ENCODE assay signal across 19 cellular contexts in genomic region chrX:27883468-27884092, GRCh38.
"Had no signal": no experiment of that assay in that cellular context is flagged by ENCODE, and none has a peak within 500 bp of the region (broad histone marks: within the 10 kb centered on the region; RNA-seq: fewer than 3 reads in every experiment).

No MANE protein-coding gene starts in this region.

- H3K9me3 ChIP-seq: ascending aorta, mucosa of descending colon, right atrium auricular region had no signal

- H3K9me3 Mint-ChIP-seq: activated T-helper 1 cell treated with anti-CD3 and anti-CD28 coated beads, Interleukin-12 subunit alpha, Interleukin-12 subunit beta, Interleukin-2, Interleukin-4 antibody, amounts not matched to agents 30 ng/mL and 10 ng/mL and 1 ng/mL, durations not matched to agents 14 hours and 24 hours and 36 hours had no signal

- FAIRE-seq: bronchial epithelial cell, frontal cortex had no signal

- H3K4me1 ChIP-seq: ascending aorta, right atrium auricular region had no signal

- H3K36me3 ChIP-seq: ascending aorta, right atrium auricular region had no signal

- H3K27ac Mint-ChIP-seq: activated T-helper 1 cell treated with anti-CD3 and anti-CD28 coated beads, Interleukin-12 subunit alpha, Interleukin-12 subunit beta, Interleukin-2, Interleukin-4 antibody, amounts not matched to agents 30 ng/mL and 10 ng/mL and 1 ng/mL, durations not matched to agents 14 hours and 24 hours and 36 hours; naive thymus-derived CD8-positive, alpha-beta T cell had no signal

- H3K4me1 Mint-ChIP-seq: naive thymus-derived CD8-positive, alpha-beta T cell had no signal

- DNase-seq: activated CD4-positive, alpha-beta T cell treated with anti-CD3 and anti-CD28 coated beads, Interleukin-2, amount 50 U/mL, for 1 hour; activated naive CD4-positive, alpha-beta T cell; dermis blood vessel endothelial cell; head of caudate nucleus; mammary epithelial cell; mucosa of descending colon; naive thymus-derived CD8-positive, alpha-beta T cell; posterior cingulate gyrus; stimulated activated CD4-positive, alpha-beta T cell treated with anti-CD3 and anti-CD28 coated beads, Interleukin-4, amount 100 ng/mL, for 24 hours; stimulated activated naive CD4-positive, alpha-beta T cell; substantia nigra; trophoblast cell had no signal

- H3K4me3 ChIP-seq: ascending aorta, mucosa of descending colon, right atrium auricular region, skin epidermis had no signal

- ATAC-seq: mucosa of descending colon; naive thymus-derived CD8-positive, alpha-beta T cell had no signal

- H3K4me3 Mint-ChIP-seq: activated T-helper 1 cell treated with anti-CD3 and anti-CD28 coated beads, Interleukin-12 subunit alpha, Interleukin-12 subunit beta, Interleukin-2, Interleukin-4 antibody, amounts not matched to agents 30 ng/mL and 10 ng/mL and 1 ng/mL, durations not matched to agents 14 hours and 24 hours and 36 hours; naive thymus-derived CD8-positive, alpha-beta T cell had no signal

- H3K27me3 ChIP-seq: ascending aorta had no signal

- H3K36me3 Mint-ChIP-seq: naive thymus-derived CD8-positive, alpha-beta T cell had no signal

- H3K27ac ChIP-seq: ascending aorta, epithelial cell of prostate, right atrium auricular region, skin epidermis had no signal

- H3K27me3 Mint-ChIP-seq: naive thymus-derived CD8-positive, alpha-beta T cell had no signal
